ENCODE assay signal across 9 cellular contexts in genomic region chr14:104967414-104968152, GRCh38. TPM values are rescaled to one million over a fixed set of nuclear protein-coding genes. Genes with fewer than 3 reads are reported as not detected.
DNase-seq lines count a peak whose midpoint lies in the region; ATAC-seq and TF ChIP-seq lines count a peak whose summit lies in the region.
"Had no signal": no experiment of that assay in that cellular context is flagged by ENCODE, and none has a peak within 500 bp of the region (broad histone marks: within the 10 kb centered on the region; RNA-seq: fewer than 3 reads in every experiment).

No MANE protein-coding gene starts in this region.

- H3K27me3 ChIP-seq in ascending aorta (no peaks in the 10 kb centered on the region), iPS-18a (ENCODE audit: control insufficient read depth, insufficient read depth, low read length) (peaks cover 13% of the 10 kb centered on the region), gastrocnemius medialis (peaks cover 8 to 18% (median 17%) of the 10 kb centered on the region in 3 donors)

- peak in 1 of 3 experiments; percentile 6 for TF ChIP-seq CTCF in ascending aorta (IDR thresholded peaks at IDR 0.05)
- TF ChIP-seq CTCF in gastrocnemius medialis (IDR thresholded peaks at IDR 0.05 in 4 of 5, conservative IDR thresholded peaks at IDR 0.05 in 1 of 5), result no peak

- no peak overlapping the region for H3K9ac ChIP-seq in iPS-18a (ENCODE audit: low read length)

- H3K4me3 ChIP-seq in ascending aorta, result peak overlapping the region; percentile 11 to 62
- H3K4me3 ChIP-seq in iPS-18a (ENCODE audit: low read length), result peak overlapping the region; percentile 55
- peak overlapping the region; percentile 7 to 46 (median 38) for H3K4me3 ChIP-seq in gastrocnemius medialis

- DNase-seq in GM03348 (ENCODE audit: low spot score) (peak; percentile 70), ascending aorta (ENCODE audit: low spot score in 2 of 2) (peak; percentile 55 to 81), gastrocnemius medialis (peak in 1 of 2 donors; percentile 37), NCI-H2081 (lab: John Stamatoyannopoulos, UW) (no peak), glomerular visceral epithelial cell (ENCODE audit: extremely low spot score) (no peak), germinal center (ENCODE audit: low spot score) (no peak)
- no peak for DNase-seq in stimulated activated CD4-positive, alpha-beta T cell treated with anti-CD3 and anti-CD28 coated beads, Interleukin-4, amount 100 ng/mL, for 4 hours
- DNase-seq: NCI-H774 had no signal

- no peaks in the 10 kb centered on the region for H3K36me3 ChIP-seq in ascending aorta
- H3K36me3 ChIP-seq in iPS-18a (ENCODE audit: control insufficient read depth, low read depth, low read length), result no peaks in the 10 kb centered on the region
- H3K36me3 ChIP-seq in gastrocnemius medialis, result no peaks in the 10 kb centered on the region

- intact Hi-C loops in ascending aorta (cut with DNase I) (loop anchor here (2.0 kb wide), 1 partner anchor 33 kb away; no protein-coding TSS in a partner anchor), gastrocnemius medialis (cut with DNase I; ENCODE audit: low total_unique reads) (no loop called here)

- H3K9me3 ChIP-seq in ascending aorta, result no peaks in the 10 kb centered on the region
- H3K9me3 ChIP-seq in iPS-18a (ENCODE audit: control insufficient read depth, low read depth, low read length), result no peaks in the 10 kb centered on the region
- no peaks in the 10 kb centered on the region for H3K9me3 ChIP-seq in gastrocnemius medialis

- peak; percentile 20 for ATAC-seq in gastrocnemius medialis

- H3K27ac ChIP-seq in ascending aorta (peak overlapping the region; percentile 80 to 92), iPS-18a (ENCODE audit: low read length) (no peak overlapping the region), gastrocnemius medialis (peak overlapping the region; percentile 54 to 58 (median 56))

- peaks cover 19 to 35% of the 10 kb centered on the region in 2 donors for H3K4me1 ChIP-seq in ascending aorta
- peaks cover 7% of the 10 kb centered on the region for H3K4me1 ChIP-seq in iPS-18a (ENCODE audit: control insufficient read depth, low read depth, low read length)
- H3K4me1 ChIP-seq in gastrocnemius medialis, result peaks cover 0 to 4% of the 10 kb centered on the region in 2 donors

- in situ Hi-C loops in gastrocnemius medialis (cut with MboI; ENCODE audit: low sequenced_read_pairs in 4 of 4), result no loop called here

- TF ChIP-seq POLR2A in gastrocnemius medialis (IDR thresholded peaks at IDR 0.05), result no peak

RNA-seq across cellular contexts. Expression of gene AHNAK2, which starts 10.6 kb away (rescaled TPM):
- total RNA-seq in ascending aorta, result 35.5 TPM
- total RNA-seq in gastrocnemius medialis, result 1 to 10 TPM; 2.0 to 8.6 (median 3.4) TPM

RNA-seq across cellular contexts. Expression of gene CLBA1, which starts 18.0 kb away (rescaled TPM):
- total RNA-seq in ascending aorta (18.1 TPM), gastrocnemius medialis (1 to 10 TPM in 3 of 4 donors, under 1 TPM in 1; 0.71 to 4.0 (median 3.3) TPM)

RNA-seq across cellular contexts. Expression of gene PLD4, which starts 42.9 kb away (rescaled TPM):
- total RNA-seq in ascending aorta (not detected), gastrocnemius medialis (not detected)

RNA-seq across cellular contexts. Expression of gene CDCA4, which starts 53.3 kb away (rescaled TPM):
- 2.3 TPM for total RNA-seq in ascending aorta
- total RNA-seq in gastrocnemius medialis, result 1 to 10 TPM in 3 of 4 donors, under 1 TPM in 1; 0.71 to 2.2 (median 1.8) TPM

Comparison
In these comparisons a context has a peak if more than half of its experiments do, and no peak if none do; other contexts are left out.
1. DNase-seq: peak in GM03348 (single experiment) and ascending aorta (2 of 2); none in NCI-H2081 (0 of 2), stimulated activated CD4-positive, alpha-beta T cell treated with anti-CD3 and anti-CD28 coated beads, Interleukin-4, amount 100 ng/mL, for 4 hours (0 of 2), glomerular visceral epithelial cell (single experiment) and germinal center (single experiment).
2. Peak in every context shown above with its lines, with median percentiles within 50 percentile points of each other: H3K4me3 ChIP-seq.